ENCODE assay signal across 2 cellular contexts in genomic region chr20:44129300-44129699, GRCh38. TPM values are rescaled to one million over a fixed set of nuclear protein-coding genes. Genes with fewer than 3 reads are reported as not detected.
"Had no signal": no experiment of that assay in that cellular context is flagged by ENCODE, and none has a peak within 500 bp of the region (broad histone marks: within the 10 kb centered on the region; RNA-seq: fewer than 3 reads in every experiment).

No MANE protein-coding gene starts in this region.

RNA-seq across cellular contexts. Expression of gene JPH2, which starts 57.7 kb away (rescaled TPM):
- total RNA-seq: naive thymus-derived CD8-positive, alpha-beta T cell had no signal
- polyA plus RNA-seq: naive thymus-derived CD8-positive, alpha-beta T cell; neural cell had no signal
